ENCODE assay signal across 8 cellular contexts in genomic region chr20:17556842-17557674, GRCh38. TPM values are rescaled to one million over a fixed set of nuclear protein-coding genes. Genes with fewer than 3 reads are reported as not detected.
DNase-seq lines count a peak whose midpoint lies in the region; ATAC-seq and TF ChIP-seq lines count a peak whose summit lies in the region.

No MANE protein-coding gene starts in this region.

- POLR2A ChIA-PET in activated CD4-positive, alpha-beta T cell treated with anti-CD3 and anti-CD28 coated beads for 36 hours (lab: Charles Lee): interaction anchor here (0.7 kb wide), 1 partner anchor 14 kb away, joined by 3 read pairs; no protein-coding TSS in a partner anchor

- DNase-seq in LHCN-M2 (ENCODE audit: low read depth): peak; percentile 37
- no peak for DNase-seq in activated T-helper 1 cell treated with anti-CD3 and anti-CD28 coated beads, Interleukin-12 subunit alpha, Interleukin-12 subunit beta, Interleukin-2, Interleukin-4 antibody, amounts not matched to agents 30 ng/mL and 10 ng/mL and 1 ng/mL, durations not matched to agents 14 hours and 24 hours and 36 hours (ENCODE audit: low spot score)
- DNase-seq in islet precursor cell: peak; percentile 67
- peak; percentile 38 to 47 for DNase-seq in tibial nerve (ENCODE audit: low spot score in 2 of 2)
- DNase-seq in erythroblast (lab: John Stamatoyannopoulos, UW): no peak
- no peak for DNase-seq in activated CD4-positive, alpha-beta T cell treated with anti-CD3 and anti-CD28 coated beads for 36 hours
- DNase-seq in activated T-cell treated with anti-CD3 and anti-CD28 coated beads, Interleukin-2, amount 50 U/mL, for 4 hours: no peak

- H3K4me1 Mint-ChIP-seq in activated T-helper 1 cell treated with anti-CD3 and anti-CD28 coated beads, Interleukin-12 subunit alpha, Interleukin-12 subunit beta, Interleukin-2, Interleukin-4 antibody, amounts not matched to agents 30 ng/mL and 10 ng/mL and 1 ng/mL, durations not matched to agents 14 hours and 24 hours and 36 hours (ENCODE audit: low read depth): peaks cover 43% of the 10 kb centered on the region
- H3K4me1 Mint-ChIP-seq in activated CD4-positive, alpha-beta T cell treated with anti-CD3 and anti-CD28 coated beads for 36 hours: peaks cover 40% of the 10 kb centered on the region
- peaks cover 30% of the 10 kb centered on the region for H3K4me1 Mint-ChIP-seq in activated T-cell treated with anti-CD3 and anti-CD28 coated beads, Interleukin-2, amount 50 U/mL, for 4 hours (ENCODE audit: low read depth)

- peaks cover 0 to 34% (median 14%) of the 10 kb centered on the region in 4 donors for H3K4me1 ChIP-seq in tibial nerve

- H3K36me3 ChIP-seq in tibial nerve: no peaks in the 10 kb centered on the region

- no peaks in the 10 kb centered on the region for H3K9me3 ChIP-seq in tibial nerve

- CTCF ChIA-PET in activated CD4-positive, alpha-beta T cell treated with anti-CD3 and anti-CD28 coated beads for 36 hours (lab: Charles Lee): interaction anchor here (1.0 to 1.2 kb wide), 3 partner anchors 17 to 38 kb away, joined by 3 to 5 read pairs (median 3); no protein-coding TSS in a partner anchor

- H3K27me3 ChIP-seq in tibial nerve: no peaks in the 10 kb centered on the region

- no peaks in the 10 kb centered on the region for H3K27me3 Mint-ChIP-seq in activated T-helper 1 cell treated with anti-CD3 and anti-CD28 coated beads, Interleukin-12 subunit alpha, Interleukin-12 subunit beta, Interleukin-2, Interleukin-4 antibody, amounts not matched to agents 30 ng/mL and 10 ng/mL and 1 ng/mL, durations not matched to agents 14 hours and 24 hours and 36 hours (ENCODE audit: insufficient read depth)
- H3K27me3 Mint-ChIP-seq in activated CD4-positive, alpha-beta T cell treated with anti-CD3 and anti-CD28 coated beads for 36 hours: no peaks in the 10 kb centered on the region
- H3K27me3 Mint-ChIP-seq in activated T-cell treated with anti-CD3 and anti-CD28 coated beads, Interleukin-2, amount 50 U/mL, for 4 hours (ENCODE audit: low read depth): no peaks in the 10 kb centered on the region

- intact Hi-C loops in activated T-helper 1 cell treated with anti-CD3 and anti-CD28 coated beads, Interleukin-12 subunit alpha, Interleukin-12 subunit beta, Interleukin-2, Interleukin-4 antibody, amounts not matched to agents 30 ng/mL and 10 ng/mL and 1 ng/mL, durations not matched to agents 14 hours and 24 hours and 36 hours (cut with micrococcal nuclease): loop anchor here (5.0 kb wide), 1 partner anchor 340 kb away; no protein-coding TSS in a partner anchor
- intact Hi-C loops in activated CD4-positive, alpha-beta T cell treated with anti-CD3 and anti-CD28 coated beads for 36 hours (cut with DNase I, micrococcal nuclease): no loop called here

- H3K4me3 Mint-ChIP-seq in activated T-helper 1 cell treated with anti-CD3 and anti-CD28 coated beads, Interleukin-12 subunit alpha, Interleukin-12 subunit beta, Interleukin-2, Interleukin-4 antibody, amounts not matched to agents 30 ng/mL and 10 ng/mL and 1 ng/mL, durations not matched to agents 14 hours and 24 hours and 36 hours: no peak overlapping the region
- no peak overlapping the region for H3K4me3 Mint-ChIP-seq in activated CD4-positive, alpha-beta T cell treated with anti-CD3 and anti-CD28 coated beads for 36 hours
- H3K4me3 Mint-ChIP-seq in activated T-cell treated with anti-CD3 and anti-CD28 coated beads, Interleukin-2, amount 50 U/mL, for 4 hours: no peak overlapping the region

- H3K27ac ChIP-seq in tibial nerve: peak overlapping the region in 3 of 4 donors; percentile 60 to 80 (median 79)

- H3K9me3 Mint-ChIP-seq in activated T-helper 1 cell treated with anti-CD3 and anti-CD28 coated beads, Interleukin-12 subunit alpha, Interleukin-12 subunit beta, Interleukin-2, Interleukin-4 antibody, amounts not matched to agents 30 ng/mL and 10 ng/mL and 1 ng/mL, durations not matched to agents 14 hours and 24 hours and 36 hours: no peaks in the 10 kb centered on the region
- H3K9me3 Mint-ChIP-seq in activated CD4-positive, alpha-beta T cell treated with anti-CD3 and anti-CD28 coated beads for 36 hours (ENCODE audit: low read depth): no peaks in the 10 kb centered on the region
- no peaks in the 10 kb centered on the region for H3K9me3 Mint-ChIP-seq in activated T-cell treated with anti-CD3 and anti-CD28 coated beads, Interleukin-2, amount 50 U/mL, for 4 hours

- ATAC-seq in activated CD4-positive, alpha-beta T cell treated with anti-CD3 and anti-CD28 coated beads for 36 hours: no peak
- ATAC-seq in HG03378 (IDR thresholded peaks at IDR 0.05; ENCODE audit: unreplicated experiment): no peak
- no peak for ATAC-seq in activated T-cell treated with anti-CD3 and anti-CD28 coated beads, Interleukin-2, amount 50 U/mL, for 4 hours

- TF ChIP-seq CTCF in tibial nerve (IDR thresholded peaks at IDR 0.05): no peak

- H3K36me3 Mint-ChIP-seq in activated T-helper 1 cell treated with anti-CD3 and anti-CD28 coated beads, Interleukin-12 subunit alpha, Interleukin-12 subunit beta, Interleukin-2, Interleukin-4 antibody, amounts not matched to agents 30 ng/mL and 10 ng/mL and 1 ng/mL, durations not matched to agents 14 hours and 24 hours and 36 hours (ENCODE audit: low read depth): no peaks in the 10 kb centered on the region
- no peaks in the 10 kb centered on the region for H3K36me3 Mint-ChIP-seq in activated CD4-positive, alpha-beta T cell treated with anti-CD3 and anti-CD28 coated beads for 36 hours (ENCODE audit: low read depth)
- H3K36me3 Mint-ChIP-seq in activated T-cell treated with anti-CD3 and anti-CD28 coated beads, Interleukin-2, amount 50 U/mL, for 4 hours (ENCODE audit: insufficient read depth): no peaks in the 10 kb centered on the region

- peak overlapping the region; percentile 37 for H3K27ac Mint-ChIP-seq in activated T-helper 1 cell treated with anti-CD3 and anti-CD28 coated beads, Interleukin-12 subunit alpha, Interleukin-12 subunit beta, Interleukin-2, Interleukin-4 antibody, amounts not matched to agents 30 ng/mL and 10 ng/mL and 1 ng/mL, durations not matched to agents 14 hours and 24 hours and 36 hours
- H3K27ac Mint-ChIP-seq in activated CD4-positive, alpha-beta T cell treated with anti-CD3 and anti-CD28 coated beads for 36 hours: no peak overlapping the region

- 58 to 60% methylated on average over 9 to 11 of the region's 11 CpGs for WGBS in tibial nerve, 2 donors

- TF ChIP-seq POLR2A in tibial nerve (IDR thresholded peaks at IDR 0.05) (no peak), erythroblast (IDR thresholded peaks at IDR 0.05; ENCODE audit: low read length) (no peak)

- TF ChIP-seq EP300 in tibial nerve (IDR thresholded peaks at IDR 0.05): no peak

- no peak overlapping the region for H3K4me3 ChIP-seq in tibial nerve

RNA-seq across cellular contexts. Expression of gene DSTN, which starts 12.8 kb away (rescaled TPM):
- total RNA-seq in LHCN-M2 (2014; rRNA removed) (218 and 254 TPM in 2 replicates), tibial nerve (100 to 1,000 TPM; 166 to 322 (median 242) TPM)
- 559 TPM for polyA plus RNA-seq in LHCN-M2 (2012)
- total RNA-seq in activated T-helper 1 cell treated with anti-CD3 and anti-CD28 coated beads, Interleukin-12 subunit alpha, Interleukin-12 subunit beta, Interleukin-2, Interleukin-4 antibody, amounts not matched to agents 30 ng/mL and 10 ng/mL and 1 ng/mL, durations not matched to agents 14 hours and 24 hours and 36 hours: 58.2 and 58.8 TPM in 2 replicates
- 10 to 100 TPM; 66.2 to 68.4 TPM for total RNA-seq in activated CD4-positive, alpha-beta T cell treated with anti-CD3 and anti-CD28 coated beads for 36 hours
- 10 to 100 TPM; 55.0 to 70.3 (median 63.6) TPM for total RNA-seq in activated T-cell treated with anti-CD3 and anti-CD28 coated beads, Interleukin-2, amount 50 U/mL, for 4 hours

RNA-seq across cellular contexts. Expression of gene BFSP1, which starts 25.9 kb away (rescaled TPM):
- total RNA-seq in LHCN-M2 (2014; rRNA removed): 4.7 and 6.6 TPM in 2 replicates
- polyA plus RNA-seq in LHCN-M2 (2012): 6.4 TPM
- total RNA-seq in activated T-helper 1 cell treated with anti-CD3 and anti-CD28 coated beads, Interleukin-12 subunit alpha, Interleukin-12 subunit beta, Interleukin-2, Interleukin-4 antibody, amounts not matched to agents 30 ng/mL and 10 ng/mL and 1 ng/mL, durations not matched to agents 14 hours and 24 hours and 36 hours: 0.76 and 0.80 TPM in 2 replicates
- total RNA-seq in tibial nerve: 1 to 10 TPM in 1 of 4 donors, under 1 TPM in 2, not detected in 1; 0.39 to 5.9 (median 0.63) TPM
- under 1 TPM; 0.12 to 0.23 TPM for total RNA-seq in activated CD4-positive, alpha-beta T cell treated with anti-CD3 and anti-CD28 coated beads for 36 hours
- under 1 TPM; 0.15 to 0.45 (median 0.16) TPM for total RNA-seq in activated T-cell treated with anti-CD3 and anti-CD28 coated beads, Interleukin-2, amount 50 U/mL, for 4 hours

Comparison
In these comparisons a context has a peak if more than half of its experiments do, and no peak if none do; other contexts are left out.
1. DNase-seq: peak in LHCN-M2 (single experiment), islet precursor cell (single experiment) and tibial nerve (2 of 2); none in activated T-helper 1 cell treated with anti-CD3 and anti-CD28 coated beads, Interleukin-12 subunit alpha, Interleukin-12 subunit beta, Interleukin-2, Interleukin-4 antibody, amounts not matched to agents 30 ng/mL and 10 ng/mL and 1 ng/mL, durations not matched to agents 14 hours and 24 hours and 36 hours (single experiment), erythroblast (0 of 2), activated CD4-positive, alpha-beta T cell treated with anti-CD3 and anti-CD28 coated beads for 36 hours (single experiment) and activated T-cell treated with anti-CD3 and anti-CD28 coated beads, Interleukin-2, amount 50 U/mL, for 4 hours (single experiment).